In the genomic region with DNA sequence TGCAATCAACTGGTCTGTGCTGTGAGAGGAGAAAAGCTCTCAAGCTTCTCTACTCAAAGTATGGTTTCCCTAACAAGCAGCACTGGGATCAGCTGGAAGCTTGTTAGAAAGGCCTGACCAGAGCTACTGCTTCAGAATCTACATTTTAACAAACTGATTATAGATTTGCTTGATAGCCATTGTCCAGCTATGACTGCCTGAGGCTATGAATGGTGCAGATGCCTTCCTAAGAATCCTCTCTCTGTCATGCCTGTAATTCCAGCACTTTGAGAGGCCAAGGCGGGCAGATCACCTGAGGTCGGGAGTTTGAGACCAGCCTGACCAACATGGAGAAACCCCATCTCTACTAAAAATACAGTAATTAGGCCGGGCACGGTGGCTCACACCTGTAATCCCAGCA, we compare ENCODE assay signal across 11 cellular contexts. TPM values are rescaled to one million over a fixed set of nuclear protein-coding genes. Genes with fewer than 3 reads are reported as not detected.
"Had no signal": no experiment of that assay in that cellular context is flagged by ENCODE, and none has a peak within 500 bp of the region (broad histone marks: within the 10 kb centered on the region; RNA-seq: fewer than 3 reads in every experiment).

No MANE protein-coding gene starts in this region.

- H2AFZ ChIP-seq: GM23248, GM23338 had no signal

- H3K4me3 Mint-ChIP-seq: GM23338, H9, HFFc6 had no signal

- ATAC-seq: GM23338, HCT116 had no signal

- H3K36me3 ChIP-seq: HAP-1 had no signal

- H3K4me3 ChIP-seq: GM23248, GM23338, HAP-1 had no signal

- H3K27ac ChIP-seq: GM23248 had no signal

- H3K9ac ChIP-seq: GM23248 had no signal

- H3K4me2 ChIP-seq: GM23338 had no signal

- H3K4me1 ChIP-seq: HAP-1 had no signal

- DNase-seq: GM23248, GOT3, H7, H9, HCEC 1CT, HFFc6 had no signal

- H3K9me3 Mint-ChIP-seq: GM23338, H9, HFFc6 had no signal

- H3K9me3 ChIP-seq: HAP-1 had no signal

- H3K4me1 Mint-ChIP-seq: GM23338, H9 had no signal

- H3K27ac Mint-ChIP-seq: GM23338, H9, HFFc6 had no signal

RNA-seq across cellular contexts. Expression of gene PKD1L3, which starts 28.6 kb away (rescaled TPM):
- total RNA-seq: GM23248, GM23338, H1, H4, H9, HFFc6 had no signal
- polyA plus RNA-seq: GM23248, GM23338 had no signal
